ENCODE assay signal across 27 cellular contexts in the genomic region with DNA sequence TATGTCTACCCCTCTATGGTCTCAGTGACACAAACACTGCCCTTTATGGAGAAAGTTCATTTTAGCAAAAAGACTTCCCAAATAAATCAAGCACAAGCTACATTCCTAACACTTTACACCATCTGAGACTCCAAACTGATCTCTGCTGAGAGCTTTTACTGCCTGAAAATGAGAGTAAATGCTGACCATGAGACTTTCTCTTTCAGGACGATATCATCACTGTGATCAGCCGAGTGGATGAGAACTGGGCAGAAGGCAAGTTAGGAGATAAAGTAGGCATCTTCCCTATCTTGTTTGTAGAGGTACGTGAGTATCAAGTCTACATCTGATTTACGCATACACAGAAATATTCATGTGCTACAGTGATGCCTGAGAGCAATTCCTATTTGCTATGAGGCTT.
"Had no signal": no experiment of that assay in that cellular context is flagged by ENCODE, and none has a peak within 500 bp of the region (broad histone marks: within the 10 kb centered on the region; RNA-seq: fewer than 3 reads in every experiment).

No MANE protein-coding gene starts in this region.

- H3K4me3 ChIP-seq: adrenal gland, hepatocyte, right lobe of liver, skin epidermis, transverse colon, vagina had no signal

- H3K9me3 ChIP-seq: adrenal gland, right lobe of liver, transverse colon, vagina had no signal

- H3K27me3 ChIP-seq: adrenal gland, foreskin keratinocyte, hepatocyte, right lobe of liver, transverse colon, vagina had no signal

- H2AFZ ChIP-seq: hepatocyte had no signal

- H3K36me3 ChIP-seq: adrenal gland, right lobe of liver, transverse colon, vagina had no signal

- H3K36me3 Mint-ChIP-seq: activated naive CD4-positive, alpha-beta T cell treated with anti-CD3 and anti-CD28 coated beads, Interleukin-2, amount 50 U/mL, for 72 hours; stimulated activated effector memory CD8-positive, alpha-beta T cell treated with anti-CD3 and anti-CD28 coated beads, Interleukin-12 subunit alpha, Interleukin-12 subunit beta, amount 100 ng/mL, for 72 hours; WTC11 had no signal

- H3K4me1 Mint-ChIP-seq: activated T-helper 17 cell treated with anti-CD3 and anti-CD28 coated beads, Interleukin-2, amount 50 U/mL, for 72 hours; stimulated activated effector memory CD8-positive, alpha-beta T cell treated with anti-CD3 and anti-CD28 coated beads, Interleukin-12 subunit alpha, Interleukin-12 subunit beta, amount 100 ng/mL, for 72 hours; stimulated activated naive CD8-positive, alpha-beta T cell treated with anti-CD3 and anti-CD28 coated beads, Interleukin-15, amount 100 ng/mL, for 72 hours; WTC11 had no signal

- H3K4me3 Mint-ChIP-seq: activated T-cell treated with anti-CD3 and anti-CD28 coated beads, Interleukin-2, amount 50 U/mL, for 24 hours; activated T-helper 17 cell treated with anti-CD3 and anti-CD28 coated beads, Interleukin-2, amount 50 U/mL, for 72 hours; stimulated activated effector memory CD8-positive, alpha-beta T cell treated with anti-CD3 and anti-CD28 coated beads, Interleukin-12 subunit alpha, Interleukin-12 subunit beta, amount 100 ng/mL, for 72 hours; stimulated activated naive CD8-positive, alpha-beta T cell treated with anti-CD3 and anti-CD28 coated beads, Interleukin-15, amount 100 ng/mL, for 72 hours; T-helper 1 cell treated with Interleukin-12 subunit alpha and Interleukin-12 subunit beta and Interleukin-4 antibody, amounts not matched to agents 30 μg/mL and 1 μg/mL, for 36 hours; WTC11 had no signal

- FAIRE-seq: bronchial epithelial cell had no signal

- H3K27ac ChIP-seq: adrenal gland, epithelial cell of prostate, foreskin keratinocyte, hepatocyte, right lobe of liver, skin epidermis, transverse colon, vagina had no signal

- ATAC-seq: activated naive CD4-positive, alpha-beta T cell treated with anti-CD3 and anti-CD28 coated beads, Interleukin-2, amount 50 U/mL, for 72 hours; activated T-helper 17 cell treated with anti-CD3 and anti-CD28 coated beads, Interleukin-2, amount 50 U/mL, for 72 hours; foreskin keratinocyte; left ventricle myocardium superior; stimulated activated effector memory CD8-positive, alpha-beta T cell treated with anti-CD3 and anti-CD28 coated beads, Interleukin-12 subunit alpha, Interleukin-12 subunit beta, amount 100 ng/mL, for 72 hours; stimulated activated naive CD8-positive, alpha-beta T cell treated with anti-CD3 and anti-CD28 coated beads, Interleukin-15, amount 100 ng/mL, for 72 hours; WTC11 had no signal

- H3K4me1 ChIP-seq: foreskin keratinocyte, vagina had no signal

- H3K4me2 ChIP-seq: hepatocyte had no signal

- H3K27ac Mint-ChIP-seq: activated naive CD4-positive, alpha-beta T cell treated with anti-CD3 and anti-CD28 coated beads, Interleukin-2, amount 50 U/mL, for 72 hours; activated T-cell treated with anti-CD3 and anti-CD28 coated beads, Interleukin-2, amount 50 U/mL, for 24 hours; activated T-helper 17 cell treated with anti-CD3 and anti-CD28 coated beads, Interleukin-2, amount 50 U/mL, for 72 hours; stimulated activated effector memory CD8-positive, alpha-beta T cell treated with anti-CD3 and anti-CD28 coated beads, Interleukin-12 subunit alpha, Interleukin-12 subunit beta, amount 100 ng/mL, for 72 hours; stimulated activated naive CD8-positive, alpha-beta T cell treated with anti-CD3 and anti-CD28 coated beads, Interleukin-15, amount 100 ng/mL, for 72 hours; T-helper 1 cell treated with Interleukin-12 subunit alpha and Interleukin-12 subunit beta and Interleukin-4 antibody, amounts not matched to agents 30 μg/mL and 1 μg/mL, for 36 hours; WTC11 had no signal

- DNase-seq: activated CD8-positive, alpha-beta memory T cell treated with anti-CD3 and anti-CD28 coated beads for 24 hours; activated CD8-positive, alpha-beta memory T cell treated with anti-CD3 and anti-CD28 coated beads, Interleukin-2, amount 50 U/mL, for 4 hours; activated T-cell treated with anti-CD3 and anti-CD28 coated beads, Interleukin-2, amount 50 U/mL, for 24 hours; adrenal gland; cerebellar nuclear complex; cortex of kidney; foreskin keratinocyte; left ventricle myocardium superior; mammary epithelial cell; midbrain; nucleus accumbens; posterior cingulate gyrus; right lobe of liver; stimulated activated CD4-positive, alpha-beta T cell treated with anti-CD3 and anti-CD28 coated beads, Interleukin-2, amount 100 ng/mL, for 24 hours; stimulated activated naive CD8-positive, alpha-beta T cell treated with anti-CD3 and anti-CD28 coated beads, Interleukin-15, amount 100 ng/mL, for 72 hours; T1000; transverse colon had no signal

- H3K9me3 Mint-ChIP-seq: activated T-cell treated with anti-CD3 and anti-CD28 coated beads, Interleukin-2, amount 50 U/mL, for 24 hours; activated T-helper 17 cell treated with anti-CD3 and anti-CD28 coated beads, Interleukin-2, amount 50 U/mL, for 72 hours; stimulated activated effector memory CD8-positive, alpha-beta T cell treated with anti-CD3 and anti-CD28 coated beads, Interleukin-12 subunit alpha, Interleukin-12 subunit beta, amount 100 ng/mL, for 72 hours; stimulated activated naive CD8-positive, alpha-beta T cell treated with anti-CD3 and anti-CD28 coated beads, Interleukin-15, amount 100 ng/mL, for 72 hours; T-helper 1 cell treated with Interleukin-12 subunit alpha and Interleukin-12 subunit beta and Interleukin-4 antibody, amounts not matched to agents 30 μg/mL and 1 μg/mL, for 36 hours; WTC11 had no signal
